Comparison of ENCODE assay signal across 1 cellular context in genomic region chr20:17471606-17472187, GRCh38.
TF ChIP-seq lines count a peak whose summit lies in the region.

No MANE protein-coding gene starts in this region.

TF ChIP-seq in WTC11, 78 proteins besides CTCF, POLR2A, EP300 and RAD21 (continued from another document):
- TF ChIP-seq AFF4 (CRISPR knock-in tag; IDR thresholded peaks at IDR 0.05; ENCODE audit: borderline replicate concordance) (no peak), GABPB1 (CRISPR knock-in tag; IDR thresholded peaks at IDR 0.05) (no peak)
